Comparison of ENCODE assay signal across 1 cellular context in genomic region chr5:157743163-157744054, GRCh38.
TF ChIP-seq lines count a peak whose summit lies in the region.

Gene LSM11, plus strand, starts transcription at chr5:157743712. Its CDS starts 39 bp downstream, at chr5:157743751.

TF ChIP-seq in HEK293, 187 proteins besides CTCF, POLR2A, EP300 and RAD21 (continued from another document and continues in another):
- TF ChIP-seq ZNF488 (tag by site-specific recombination; IDR thresholded peaks at IDR 0.05) = no peak
- TF ChIP-seq ZNF138 (tag by site-specific recombination; IDR thresholded peaks at IDR 0.05; ENCODE audit: borderline replicate concordance) = no peak
- TF ChIP-seq SCRT2 (tag by site-specific recombination; IDR thresholded peaks at IDR 0.05) = peak; percentile 55
- peak; percentile 98 for TF ChIP-seq KLF9 (tag by site-specific recombination; IDR thresholded peaks at IDR 0.05; ENCODE audit: low read depth)
- no peak for TF ChIP-seq ZNF513 (tag by site-specific recombination; IDR thresholded peaks at IDR 0.05)
- peak; percentile 81 for TF ChIP-seq ZBTB20 (tag by site-specific recombination; IDR thresholded peaks at IDR 0.05)
- TF ChIP-seq ZNF302 (tag by site-specific recombination; IDR thresholded peaks at IDR 0.05; ENCODE audit: low read depth) = no peak
- TF ChIP-seq KLF1 (tag by site-specific recombination; IDR thresholded peaks at IDR 0.05) = no peak
- 0 out of 2 replicates have a peak, but pooled peaks have one; percentile 23 for TF ChIP-seq ZNF629 (tag by site-specific recombination; IDR thresholded peaks at IDR 0.05)
- no peak for TF ChIP-seq ZNF398 (tag by site-specific recombination; IDR thresholded peaks at IDR 0.05)
- TF ChIP-seq ZNF791 (tag by site-specific recombination; IDR thresholded peaks at IDR 0.05) = no peak
- no peak for TF ChIP-seq ZNF37A (tag by site-specific recombination; IDR thresholded peaks at IDR 0.05)
- no peak for TF ChIP-seq MZF1 (tag by site-specific recombination; IDR thresholded peaks at IDR 0.05; ENCODE audit: borderline replicate concordance)
- TF ChIP-seq ZNF221 (tag by site-specific recombination; IDR thresholded peaks at IDR 0.05; ENCODE audit: borderline replicate concordance) = no peak
- no peak for TF ChIP-seq PBX3 (CRISPR knock-in tag; IDR thresholded peaks at IDR 0.05)
- TF ChIP-seq GLIS2 (tag by site-specific recombination; IDR thresholded peaks at IDR 0.05) = no peak
- peak; percentile 86 for TF ChIP-seq ZSCAN30 (tag by site-specific recombination; IDR thresholded peaks at IDR 0.05)
- no peak for TF ChIP-seq ZNF202 (tag by site-specific recombination; IDR thresholded peaks at IDR 0.05; ENCODE audit: borderline replicate concordance)
- TF ChIP-seq ZNF211 (tag by site-specific recombination; IDR thresholded peaks at IDR 0.05; ENCODE audit: low read depth) = no peak
- TF ChIP-seq ZNF645 (tag by site-specific recombination; IDR thresholded peaks at IDR 0.05) = no peak
- no peak for TF ChIP-seq ATF2 (tag by site-specific recombination; IDR thresholded peaks at IDR 0.05; ENCODE audit: low read depth)
- no peak for TF ChIP-seq FEZF1 (tag by site-specific recombination; IDR thresholded peaks at IDR 0.05)
- TF ChIP-seq ZNF843 (tag by site-specific recombination; IDR thresholded peaks at IDR 0.05) = no peak
- no peak for TF ChIP-seq ZNF274 (IDR thresholded peaks at IDR 0.05; ENCODE audit: low read length)
- no peak for TF ChIP-seq ZNF274 (tag by site-specific recombination; IDR thresholded peaks at IDR 0.05; ENCODE audit: borderline replicate concordance)
- no peak for TF ChIP-seq ZNF433 (tag by site-specific recombination; IDR thresholded peaks at IDR 0.05; ENCODE audit: low read depth)
- no peak for TF ChIP-seq ZNF561 (tag by site-specific recombination; IDR thresholded peaks at IDR 0.05; ENCODE audit: borderline replicate concordance)
- TF ChIP-seq ZNF624 (tag by site-specific recombination; IDR thresholded peaks at IDR 0.05) = no peak
- no peak for TF ChIP-seq ZNF501 (tag by site-specific recombination; IDR thresholded peaks at IDR 0.05)
- TF ChIP-seq AEBP2 (tag by site-specific recombination; IDR thresholded peaks at IDR 0.05; ENCODE audit: borderline replicate concordance) = no peak
- no peak for TF ChIP-seq ZNF670 (tag by site-specific recombination; IDR thresholded peaks at IDR 0.05; ENCODE audit: low read depth)
- no peak for TF ChIP-seq ZNF157 (tag by site-specific recombination; IDR thresholded peaks at IDR 0.05)
- TF ChIP-seq ZNF544 (tag by site-specific recombination; IDR thresholded peaks at IDR 0.05) = no peak
- peak; percentile 36 for TF ChIP-seq ZXDB (tag by site-specific recombination; IDR thresholded peaks at IDR 0.05)
- TF ChIP-seq ZFP41 (tag by site-specific recombination; IDR thresholded peaks at IDR 0.05; ENCODE audit: borderline replicate concordance) = no peak
- no peak for TF ChIP-seq ZNF48 (tag by site-specific recombination; IDR thresholded peaks at IDR 0.05)
- TF ChIP-seq ZBTB8A (tag by site-specific recombination; IDR thresholded peaks at IDR 0.05) = peak; percentile 84
- no peak for TF ChIP-seq ZNF248 (tag by site-specific recombination; IDR thresholded peaks at IDR 0.05)
- TF ChIP-seq ZNF175 (tag by site-specific recombination; IDR thresholded peaks at IDR 0.05) = no peak
- TF ChIP-seq EGR2 (tag by site-specific recombination; IDR thresholded peaks at IDR 0.05; ENCODE audit: low read depth) = no peak
- no peak for TF ChIP-seq ZNF510 (tag by site-specific recombination; IDR thresholded peaks at IDR 0.05; ENCODE audit: insufficient replicate concordance)
- TF ChIP-seq ZNF18 (tag by site-specific recombination; IDR thresholded peaks at IDR 0.05) = no peak
- TF ChIP-seq PATZ1 (tag by site-specific recombination; IDR thresholded peaks at IDR 0.05) = 0 out of 2 replicates have a peak, but pooled peaks have one; percentile 39
- no peak for TF ChIP-seq ZNF114 (tag by site-specific recombination; IDR thresholded peaks at IDR 0.05)
- no peak for TF ChIP-seq ZNF837 (tag by site-specific recombination; IDR thresholded peaks at IDR 0.05)
- no peak for TF ChIP-seq ZNF404 (tag by site-specific recombination; IDR thresholded peaks at IDR 0.05)
- TF ChIP-seq HOXA7 (CRISPR knock-in tag; IDR thresholded peaks at IDR 0.05; ENCODE audit: borderline replicate concordance) = no peak
- no peak for TF ChIP-seq ZNF518A (tag by site-specific recombination; conservative IDR thresholded peaks at IDR 0.05; ENCODE audit: low read depth)
